10 cellular contexts compared by ENCODE assay signal in the genomic region with DNA sequence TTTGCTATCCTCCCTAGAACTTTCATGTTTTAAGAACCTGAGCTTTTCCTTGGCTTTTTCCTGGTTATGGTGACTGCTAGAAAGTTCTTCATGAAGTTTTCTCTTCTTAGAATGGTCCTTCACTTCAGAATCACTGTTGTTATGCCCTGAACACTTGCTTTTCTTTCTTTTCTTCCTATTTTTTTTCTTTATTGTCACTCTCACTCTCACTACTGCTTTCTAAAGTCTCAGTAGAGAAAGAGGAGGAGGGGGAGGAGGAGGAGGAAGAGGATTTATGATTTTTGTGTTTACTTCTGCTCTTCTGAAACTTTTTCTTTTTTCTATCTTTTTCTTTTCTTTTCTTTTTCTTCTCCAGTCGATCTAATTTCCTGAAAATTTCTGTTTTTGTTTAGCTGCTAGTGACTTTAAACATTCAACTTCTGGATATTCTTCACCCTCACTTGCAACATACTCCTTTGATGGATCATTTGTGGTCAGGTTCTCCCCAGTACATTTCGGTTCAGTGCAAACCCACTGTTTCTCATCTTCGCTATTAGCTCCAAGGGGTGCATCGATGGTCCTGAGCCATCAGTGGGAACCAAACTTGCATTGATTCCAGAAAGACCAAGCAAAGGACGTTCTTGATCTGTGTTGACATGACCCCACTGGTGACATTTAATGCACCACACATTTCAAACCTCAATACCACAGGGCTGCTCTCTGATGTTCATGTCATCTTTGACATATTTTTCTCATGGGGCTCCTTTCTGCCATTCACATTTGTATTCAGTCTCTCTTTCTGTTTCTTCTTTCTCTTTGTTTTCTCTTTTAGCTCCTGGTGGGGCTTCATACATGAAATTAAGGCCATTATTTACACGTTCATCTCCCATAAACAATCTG.
"Had no signal": no experiment of that assay in that cellular context is flagged by ENCODE, and none has a peak within 500 bp of the region (broad histone marks: within the 10 kb centered on the region; RNA-seq: fewer than 3 reads in every experiment).

No MANE protein-coding gene starts in this region.

- H3K4me3 Mint-ChIP-seq: dendritic cell treated with granulocyte-macrophage colony-stimulating factor and Interleukin-4, amounts not matched to agents 40 ng/mL and 50 ng/mL, for 4 days had no signal

- DNase-seq: activated naive CD4-positive, alpha-beta T cell treated with anti-CD3 and anti-CD28 coated beads, Interleukin-2, amount 50 U/mL, for 16 hours; adrenal gland; caudate nucleus; hippocampal formation; kidney glomerular epithelial cell; stimulated activated CD4-positive, alpha-beta T cell treated with anti-CD3 and anti-CD28 coated beads, Interleukin-4, amount 100 ng/mL, for 24 hours; uterus had no signal

- ATAC-seq: activated CD4-positive, CD25-positive, alpha-beta regulatory T cell treated with anti-CD3 and anti-CD28 coated beads, Interleukin-2, amount 50 U/mL, for 24 hours had no signal

- H3K79me2 ChIP-seq: parathyroid adenoma had no signal

- H3K9ac ChIP-seq: parathyroid adenoma had no signal

- H3K4me3 ChIP-seq: adrenal gland, uterus had no signal

- H3K27ac Mint-ChIP-seq: dendritic cell treated with granulocyte-macrophage colony-stimulating factor and Interleukin-4, amounts not matched to agents 40 ng/mL and 50 ng/mL, for 4 days had no signal

- H3K9me3 ChIP-seq: uterus had no signal

- H3K27me3 ChIP-seq: uterus had no signal

- H3K4me1 ChIP-seq: adrenal gland, parathyroid adenoma, uterus had no signal

- H2AFZ ChIP-seq: parathyroid adenoma had no signal

- H3K36me3 ChIP-seq: adrenal gland, uterus had no signal

- H3K27ac ChIP-seq: adrenal gland, parathyroid adenoma, uterus had no signal
